In the genomic region with DNA sequence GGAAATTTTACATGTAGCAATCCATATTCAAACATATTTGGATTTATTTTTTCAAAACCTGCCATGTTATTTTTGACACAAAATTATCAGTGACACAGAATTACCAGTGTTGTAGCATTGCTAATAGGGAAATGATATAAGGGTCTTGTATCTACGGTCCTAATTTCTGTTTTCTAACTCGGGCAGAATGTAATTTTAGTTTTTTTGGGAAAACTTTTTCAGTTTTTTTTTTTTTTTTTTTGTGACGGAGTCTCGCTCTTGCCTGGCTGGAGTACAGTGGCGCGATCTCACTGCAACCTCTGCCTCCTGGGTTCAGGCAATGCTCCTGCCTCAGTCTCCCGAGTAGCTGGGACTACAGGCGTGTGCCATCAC, we compare ENCODE assay signal across 1 cellular context.
TF ChIP-seq lines count a peak whose summit lies in the region.

No MANE protein-coding gene starts in this region.

TF ChIP-seq in endothelial cell of umbilical vein, 7 proteins besides CTCF, POLR2A, EP300 and RAD21:
- TF ChIP-seq EZH2 (IDR thresholded peaks at IDR 0.05; ENCODE audit: borderline replicate concordance, low read depth, low read length, severe bottlenecking), result no peak
- no peak for TF ChIP-seq FOS (IDR thresholded peaks at IDR 0.05; ENCODE audit: borderline replicate concordance, insufficient read depth, low read length)
- TF ChIP-seq JUN (IDR thresholded peaks at IDR 0.05; ENCODE audit: borderline replicate concordance, insufficient read depth, insufficient read length, low read depth), result no peak
- no peak for TF ChIP-seq MAX (IDR thresholded peaks at IDR 0.05; ENCODE audit: insufficient read depth, insufficient read length)
- no peak for TF ChIP-seq GATA2 (IDR thresholded peaks at IDR 0.05; ENCODE audit: insufficient read depth, insufficient read length, low read depth, low read length)
- no peak for TF ChIP-seq MYC (IDR thresholded peaks at IDR 0.05; ENCODE audit: low read depth, low read length)
- TF ChIP-seq POLR2AphosphoS5 (IDR thresholded peaks at IDR 0.05; ENCODE audit: insufficient read depth, low read depth, low read length), result no peak
